Comparison of ENCODE assay signal across 1 cellular context in genomic region chr2:7707723-7708122, GRCh38.
TF ChIP-seq lines count a peak whose summit lies in the region.

No MANE protein-coding gene starts in this region.

TF ChIP-seq in SK-N-SH treated with all-trans-retinoic acid at 6 μM for 48 hours, 23 proteins besides CTCF, POLR2A, EP300 and RAD21 (continued from another document):
- no peak for TF ChIP-seq TSHZ2 (CRISPR knock-in tag; IDR thresholded peaks at IDR 0.05)
- no peak for TF ChIP-seq ZNF8 (CRISPR knock-in tag; IDR thresholded peaks at IDR 0.05)
- no peak for TF ChIP-seq BACH2 (CRISPR knock-in tag; IDR thresholded peaks at IDR 0.05; ENCODE audit: borderline replicate concordance)
- TF ChIP-seq POU6F1 (CRISPR knock-in tag; IDR thresholded peaks at IDR 0.05; ENCODE audit: borderline replicate concordance, low read depth): no peak
- 0 out of 2 replicates have a peak, but pooled peaks have one; percentile 10 for TF ChIP-seq CSDC2 (CRISPR knock-in tag; IDR thresholded peaks at IDR 0.05)
